Comparison of ENCODE assay signal across 8 cellular contexts in genomic region chr4:110518889-110519490, GRCh38. TPM values are rescaled to one million over a fixed set of nuclear protein-coding genes. Genes with fewer than 3 reads are reported as not detected.
DNase-seq lines count a peak whose midpoint lies in the region; ATAC-seq, FAIRE-seq and TF ChIP-seq lines count a peak whose summit lies in the region.

No MANE protein-coding gene starts in this region.

- no peak for TF ChIP-seq EP300 in A549 (IDR thresholded peaks at IDR 0.05)

- POLR2A ChIA-PET in A549 (lab: Yijun Ruan, JAX) (no interaction called here), PC-3 (lab: Charles Lee; ENCODE audit: unreplicated experiment) (no interaction called here)

- no TSS peak for BruUV-seq in PC-3 (replicated peaks; lab: Mats Ljungman, UMichigan)

- intact Hi-C loops in PC-3 (cut with micrococcal nuclease): loop anchor here (1.0 to 10.0 kb wide), 5 partner anchors 67 to 1513 kb away; partner anchors contain the start of gene ELOVL6
- intact Hi-C loops in colonic mucosa (cut with DNase I): no loop called here

- no peaks in the 10 kb centered on the region; the same call in 2 of the 3 replicates for H3K9me3 ChIP-seq in A549
- H3K9me3 ChIP-seq in PC-3 (ENCODE audit: low read length): no peaks in the 10 kb centered on the region
- no peaks in the 10 kb centered on the region for H3K9me3 ChIP-seq in colonic mucosa

- CTCF ChIA-PET in A549 (lab: Yijun Ruan, JAX) (interaction anchor here (0.8 to 14.0 kb wide), 4 partner anchors 10 to 522 kb away, joined by 4 to 190 read pairs (median 79); no protein-coding TSS in a partner anchor), PC-3 (lab: Charles Lee) (no interaction called here)

- ATAC-seq in A549 (no peak), PC-3 (no peak)

- peak; percentile 40; the same call in 2 of the 3 replicates for TF ChIP-seq CTCF in A549 (IDR thresholded peaks at IDR 0.05)
- TF ChIP-seq CTCF in PC-3 (conservative IDR thresholded peaks at IDR 0.05; ENCODE audit: low read depth, low read length): peak; percentile 59
- peak; percentile 69 for TF ChIP-seq CTCF in colonic mucosa (IDR thresholded peaks at IDR 0.05)
- peak; percentile 84 for TF ChIP-seq CTCF in neural crest cell (conservative IDR thresholded peaks at IDR 0.05)

- peaks cover 7% of the 10 kb centered on the region for H3K36me3 Mint-ChIP-seq in neural crest cell (ENCODE audit: low read depth)

- no peaks in the 10 kb centered on the region for H3F3A ChIP-seq in PC-3 (ENCODE audit: low read length, unreplicated experiment)

- no peaks in the 10 kb centered on the region for H3K9me3 Mint-ChIP-seq in neural crest cell

- TF ChIP-seq RAD21 in A549 (conservative IDR thresholded peaks at IDR 0.05 in 1 of 2, IDR thresholded peaks at IDR 0.05 in 1 of 2): peak; percentile 17 to 51; a peak in 2 of 5 replicates

- H3K9ac ChIP-seq in PC-3 (ENCODE audit: low read length) (no peak overlapping the region), colonic mucosa (ENCODE audit: low read depth in 2 of 2, low read length in 2 of 2) (no peak overlapping the region)

- no peak overlapping the region for H2AFZ ChIP-seq in PC-3 (ENCODE audit: low read length)

- H3K27ac ChIP-seq in A549: no peak overlapping the region
- H3K27ac ChIP-seq in PC-3 (ENCODE audit: low read length): no peak overlapping the region
- H3K27ac ChIP-seq in colonic mucosa: no peak overlapping the region

- peak in 1 of 2 experiments; percentile 11 for DNase-seq in A549 (ENCODE audit: low read depth in 1 of 2, low spot score in 1 of 2)
- DNase-seq in EL: peak; percentile 36
- DNase-seq in PC-3: peak; percentile 45
- peak; percentile 48 for DNase-seq in colonic mucosa
- DNase-seq in neural crest cell (ENCODE audit: low read depth, low spot score): peak; percentile 43
- no peak for DNase-seq in UCSD-AML1 (lab: John Stamatoyannopoulos, UW; ENCODE audit: unreplicated experiment)
- no peak for DNase-seq in ecto neural progenitor cell (ENCODE audit: low spot score)
- no peak for DNase-seq in cortex of kidney (lab: John Stamatoyannopoulos, UW)

- H3K4me3 Mint-ChIP-seq in neural crest cell: no peak overlapping the region

- 33% methylated on average over 2 of the region's 2 CpGs for WGBS in A549 (ENCODE audit: missing lambda C conversion rate)

- no peaks in the 10 kb centered on the region for H3K27me3 ChIP-seq in PC-3 (ENCODE audit: low read length)
- no peaks in the 10 kb centered on the region for H3K27me3 ChIP-seq in colonic mucosa

- H3K4me1 Mint-ChIP-seq in neural crest cell: peaks cover 4% of the 10 kb centered on the region

- no peaks in the 10 kb centered on the region for H3K9me2 ChIP-seq in PC-3 (replicated peaks; ENCODE audit: low read length)

- no peak for TF ChIP-seq POLR2A in A549 (IDR thresholded peaks at IDR 0.05; ENCODE audit: low read length)

- H3K4me3 ChIP-seq in A549: no peak overlapping the region
- H3K4me3 ChIP-seq in PC-3 (ENCODE audit: low read length): no peak overlapping the region
- H3K4me3 ChIP-seq in colonic mucosa: no peak overlapping the region

- no peak overlapping the region for H3K27ac Mint-ChIP-seq in neural crest cell (ENCODE audit: unreplicated experiment)

- no peaks in the 10 kb centered on the region for H3K27me3 Mint-ChIP-seq in neural crest cell (ENCODE audit: low read depth)

- H3K4me2 ChIP-seq in A549: no peak overlapping the region
- no peak overlapping the region for H3K4me2 ChIP-seq in PC-3 (ENCODE audit: low read length)

- H3K4me1 ChIP-seq in A549 (no peaks in the 10 kb centered on the region), PC-3 (ENCODE audit: insufficient read depth, low read length) (no peaks in the 10 kb centered on the region), colonic mucosa (no peaks in the 10 kb centered on the region)

- no peaks in the 10 kb centered on the region for H4K20me1 ChIP-seq in PC-3 (ENCODE audit: low read length)

- no peaks in the 10 kb centered on the region for H3K79me2 ChIP-seq in PC-3 (ENCODE audit: low read length)

- H3K36me3 ChIP-seq in PC-3 (ENCODE audit: low read depth, low read length) (no peaks in the 10 kb centered on the region; the same call in 1 of the 2 replicates), colonic mucosa (no peaks in the 10 kb centered on the region)

- FAIRE-seq in A549 (lab: Jason Lieb, UNC): no peak

TF ChIP-seq in A549, 52 proteins besides CTCF, POLR2A, EP300 and RAD21:
- TF ChIP-seq FOSB (CRISPR knock-in tag; IDR thresholded peaks at IDR 0.05) (no peak), ZC3H11A (IDR thresholded peaks at IDR 0.05) (no peak), EHF (CRISPR knock-in tag; IDR thresholded peaks at IDR 0.05) (no peak), RARB (CRISPR knock-in tag; IDR thresholded peaks at IDR 0.05) (no peak), ZSCAN20 (CRISPR knock-in tag; IDR thresholded peaks at IDR 0.05) (no peak), CHD4 (IDR thresholded peaks at IDR 0.05; ENCODE audit: borderline replicate concordance) (no peak), NR3C1 (IDR thresholded peaks at IDR 0.05) (no peak), PBX3 (IDR thresholded peaks at IDR 0.05) (no peak), MYC (IDR thresholded peaks at IDR 0.05; ENCODE audit: borderline replicate concordance, low read length) (no peak), REST (IDR thresholded peaks at IDR 0.05) (no peak), SMC3 (IDR thresholded peaks at IDR 0.05) (no peak), HOXB13 (CRISPR knock-in tag; IDR thresholded peaks at IDR 0.05; ENCODE audit: low read depth) (no peak), TP53 (CRISPR knock-in tag; IDR thresholded peaks at IDR 0.05) (no peak), NPAS2 (CRISPR knock-in tag; IDR thresholded peaks at IDR 0.05; ENCODE audit: borderline replicate concordance) (no peak), RCOR1 (IDR thresholded peaks at IDR 0.05; ENCODE audit: low read depth, low read length) (no peak), CBX2 (IDR thresholded peaks at IDR 0.05; ENCODE audit: borderline replicate concordance, low read depth) (no peak), MAZ (IDR thresholded peaks at IDR 0.05; ENCODE audit: borderline replicate concordance, low read depth, low read length) (no peak), MAFK (IDR thresholded peaks at IDR 0.05; ENCODE audit: partially characterized antibody) (no peak), PHF8 (IDR thresholded peaks at IDR 0.05; ENCODE audit: borderline replicate concordance, low read depth) (no peak)
- TF ChIP-seq, protein P1, sequence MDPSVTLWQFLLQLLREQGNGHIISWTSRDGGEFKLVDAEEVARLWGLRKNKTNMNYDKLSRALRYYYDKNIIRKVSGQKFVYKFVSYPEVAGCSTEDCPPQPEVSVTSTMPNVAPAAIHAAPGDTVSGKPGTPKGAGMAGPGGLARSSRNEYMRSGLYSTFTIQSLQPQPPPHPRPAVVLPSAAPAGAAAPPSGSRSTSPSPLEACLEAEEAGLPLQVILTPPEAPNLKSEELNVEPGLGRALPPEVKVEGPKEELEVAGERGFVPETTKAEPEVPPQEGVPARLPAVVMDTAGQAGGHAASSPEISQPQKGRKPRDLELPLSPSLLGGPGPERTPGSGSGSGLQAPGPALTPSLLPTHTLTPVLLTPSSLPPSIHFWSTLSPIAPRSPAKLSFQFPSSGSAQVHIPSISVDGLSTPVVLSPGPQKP (IDR thresholded peaks at IDR 0.05; ENCODE audit: low read depth, low read length): no peak

RNA-seq across cellular contexts. Expression of gene ENPEP, which starts 43.0 kb away (rescaled TPM):
- polyA plus RNA-seq in A549 (2011; rRNA removed) (0.21 and 0.62 TPM in 2 replicates), A549 (2017; fragmentation: RNase III; extraction: RNeasy Plus Mini Kit Qiagen cat#74134 plus additional on column Dnase treatment) (0.09 to 0.18 TPM (median 0.12 TPM) in 3 replicates)
- polyA plus RNA-seq in A549 (2012; cell fraction: cytosol; rRNA removed): 0.01 and 0.03 TPM in 2 replicates
- polyA plus RNA-seq in A549 (2012; cell fraction: nucleus; rRNA removed): 0.01 and 0.02 TPM in 2 replicates
- 0.10 and 0.58 TPM in 2 replicates for polyA minus RNA-seq in A549 (2011; rRNA and poly(A)+ RNA removed)
- total RNA-seq in PC-3 (2014; rRNA removed) (not detected in 2 replicates), colonic mucosa (under 1 TPM; 0.27 to 0.88 TPM), neural crest cell (4.5 and 7.3 TPM in 2 replicates)

Comparison
In these comparisons a context has a peak if more than half of its experiments do, and no peak if none do; other contexts are left out.
1. DNase-seq: peak in EL (single experiment), PC-3 (single experiment), colonic mucosa (single experiment) and neural crest cell (single experiment); none in UCSD-AML1 (single experiment), ecto neural progenitor cell (single experiment) and cortex of kidney (single experiment).
2. Peak in every context shown above with its lines, with median percentiles within 50 percentile points of each other: CTCF ChIP-seq.